Comparison of ENCODE assay signal across 26 cellular contexts in genomic region chr11:44453871-44454270, GRCh38.
"Had no signal": no experiment of that assay in that cellular context is flagged by ENCODE, and none has a peak within 500 bp of the region (broad histone marks: within the 10 kb centered on the region; RNA-seq: fewer than 3 reads in every experiment).

No MANE protein-coding gene starts in this region.

- H3K27me3 ChIP-seq: heart right ventricle, right atrium auricular region, transverse colon had no signal

- H3K9me3 ChIP-seq: gastroesophageal sphincter, heart right ventricle, prostate gland, right atrium auricular region, thoracic aorta, transverse colon had no signal

- H3K4me3 ChIP-seq: dorsolateral prefrontal cortex, gastroesophageal sphincter, heart right ventricle, prostate gland, right atrium auricular region, thoracic aorta, transverse colon had no signal

- H3K4me1 ChIP-seq: foreskin keratinocyte, gastroesophageal sphincter, prostate gland, transverse colon had no signal

- H3K27ac ChIP-seq: dorsolateral prefrontal cortex, epithelial cell of prostate, foreskin keratinocyte, gastroesophageal sphincter, prostate gland, right atrium auricular region, thoracic aorta, transverse colon had no signal

- DNase-seq: cerebellar nuclear complex; dorsolateral prefrontal cortex; effector CD4-positive, alpha-beta T cell; endodermal cell; foreskin keratinocyte; heart right ventricle; hypothalamus; immature natural killer cell; mesenchymal stem cell; midbrain; naive thymus-derived CD8-positive, alpha-beta T cell; nephron progenitor cell; nucleus accumbens; stimulated activated CD4-positive, alpha-beta T cell treated with anti-CD3 and anti-CD28 coated beads, Interleukin-2, amount 100 ng/mL, for 24 hours; stimulated activated CD4-positive, alpha-beta T cell treated with anti-CD3 and anti-CD28 coated beads, Interleukin-4, amount 100 ng/mL, for 24 hours; stimulated activated naive CD4-positive, alpha-beta T cell treated with Interleukin-2 at 50 U/mL for 16 hours; transverse colon had no signal

- H3K36me3 ChIP-seq: gastroesophageal sphincter, heart right ventricle, prostate gland, right atrium auricular region, thoracic aorta, transverse colon had no signal

- ATAC-seq: esophagus mucosa; gastroesophageal sphincter; left lobe of liver; naive thymus-derived CD8-positive, alpha-beta T cell; sciatic nerve; stimulated activated effector memory CD8-positive, alpha-beta T cell treated with anti-CD3 and anti-CD28 coated beads, Interleukin-12 subunit alpha, Interleukin-12 subunit beta, amount 100 ng/mL, for 72 hours had no signal
